Comparison of ENCODE assay signal across 10 cellular contexts in genomic region chr1:231691618-231692259, GRCh38.
A peak's percentile ranks its signal among the peaks of the same experiment; 100 is the strongest.
DNase-seq lines count a peak whose midpoint lies in the region; ATAC-seq and TF ChIP-seq lines count a peak whose summit lies in the region.
"Had no signal": no experiment of that assay in that cellular context is flagged by ENCODE, and none has a peak within 500 bp of the region (broad histone marks: within the 10 kb centered on the region; RNA-seq: fewer than 3 reads in every experiment).

No MANE protein-coding gene starts in this region.

- no peak for ATAC-seq in T-helper 17 cell
- ATAC-seq in GM21619 (IDR thresholded peaks at IDR 0.05; ENCODE audit: unreplicated experiment): no peak
- no peak for ATAC-seq in left colon

- no peak overlapping the region for H3K4me3 ChIP-seq in fibroblast of villous mesenchyme (ENCODE audit: low read depth, low read length)

- H3K36me3 Mint-ChIP-seq in progenitor cell of endocrine pancreas (ENCODE audit: insufficient read depth): peaks cover 3% of the 10 kb centered on the region
- peaks cover 11% of the 10 kb centered on the region for H3K36me3 Mint-ChIP-seq in T-helper 17 cell (ENCODE audit: low read depth)

- DNase-seq in GM10266 (ENCODE audit: extremely low spot score): no peak
- peak; percentile 13 to 26 for DNase-seq in SHP77 (lab: John Stamatoyannopoulos, UW)
- peak; percentile 30 for DNase-seq in fibroblast of villous mesenchyme (ENCODE audit: low read depth)
- no peak for DNase-seq in progenitor cell of endocrine pancreas (ENCODE audit: low spot score, unreplicated experiment)
- DNase-seq in effector CD4-positive, alpha-beta T cell: no peak
- no peak for DNase-seq in T-helper 17 cell
- DNase-seq in left colon: no peak
- DNase-seq: activated naive CD4-positive, alpha-beta T cell; NCI-H187 had no signal

- H3K9me3 Mint-ChIP-seq in progenitor cell of endocrine pancreas (ENCODE audit: low read depth): peaks cover 3% of the 10 kb centered on the region

- H3K4me1 Mint-ChIP-seq in progenitor cell of endocrine pancreas (ENCODE audit: low read depth) (peaks cover 6% of the 10 kb centered on the region), T-helper 17 cell (peaks cover 16% of the 10 kb centered on the region)

- H3K4me3 Mint-ChIP-seq in progenitor cell of endocrine pancreas (ENCODE audit: low read depth) (no peak overlapping the region), T-helper 17 cell (no peak overlapping the region)

- H3K27ac Mint-ChIP-seq in progenitor cell of endocrine pancreas: no peak overlapping the region
- no peak overlapping the region for H3K27ac Mint-ChIP-seq in T-helper 17 cell

- peak; percentile 40 for TF ChIP-seq CTCF in GM10266 (IDR thresholded peaks at IDR 0.05; ENCODE audit: control insufficient read depth, insufficient read depth, low read depth, missing control alignments)
- peak; percentile 81 for TF ChIP-seq CTCF in fibroblast of villous mesenchyme (IDR thresholded peaks at IDR 0.05; ENCODE audit: insufficient read depth, low read depth, low read length)
- peak; percentile 66 for TF ChIP-seq CTCF in progenitor cell of endocrine pancreas (IDR thresholded peaks at IDR 0.05; ENCODE audit: unreplicated experiment)

- intact Hi-C loops in left colon (cut with DNase I, micrococcal nuclease): no loop called here

- H3K27me3 Mint-ChIP-seq in progenitor cell of endocrine pancreas (no peaks in the 10 kb centered on the region), T-helper 17 cell (no peaks in the 10 kb centered on the region)

- no peaks in the 10 kb centered on the region for H3K9me3 ChIP-seq in T-helper 17 cell (ENCODE audit: control insufficient read depth, low read length, poor library complexity, severe bottlenecking)

Comparison
In these comparisons a context has a peak if more than half of its experiments do, and no peak if none do; other contexts are left out.
1. DNase-seq: peak in SHP77 (2 of 2) and fibroblast of villous mesenchyme (single experiment); none in GM10266 (single experiment), progenitor cell of endocrine pancreas (single experiment), effector CD4-positive, alpha-beta T cell (single experiment), T-helper 17 cell (0 of 3) and left colon (0 of 2).
2. Peak in every context shown above with its lines, with median percentiles within 50 percentile points of each other: CTCF ChIP-seq.